Comparison of ENCODE assay signal across 15 cellular contexts in genomic region chr9:6782981-6783380, GRCh38. TPM values are rescaled to one million over a fixed set of nuclear protein-coding genes. Genes with fewer than 3 reads are reported as not detected.
DNase-seq lines count a peak whose midpoint lies in the region; ATAC-seq and TF ChIP-seq lines count a peak whose summit lies in the region.
"Had no signal": no experiment of that assay in that cellular context is flagged by ENCODE, and none has a peak within 500 bp of the region (broad histone marks: within the 10 kb centered on the region; RNA-seq: fewer than 3 reads in every experiment).

No MANE protein-coding gene starts in this region.

- H3K9me3 Mint-ChIP-seq in activated naive CD8-positive, alpha-beta T cell treated with anti-CD3 and anti-CD28 coated beads, Interleukin-2, amount 10 ng/mL, durations not matched to agents 7 days and 5 days, result no peaks in the 10 kb centered on the region
- H3K9me3 Mint-ChIP-seq in naive thymus-derived CD8-positive, alpha-beta T cell, result no peaks in the 10 kb centered on the region
- H3K9me3 Mint-ChIP-seq: endodermal cell had no signal

- peak; percentile 39 for ATAC-seq in GM19351 (IDR thresholded peaks at IDR 0.05; ENCODE audit: unreplicated experiment)
- ATAC-seq in activated naive CD8-positive, alpha-beta T cell treated with anti-CD3 and anti-CD28 coated beads, Interleukin-2, amount 10 ng/mL, durations not matched to agents 7 days and 5 days (ENCODE audit: low read depth), result peak; percentile 67
- peak in 1 of 2 donors; percentile 67 for ATAC-seq in naive thymus-derived CD8-positive, alpha-beta T cell
- ATAC-seq in body of pancreas, result no peak
- ATAC-seq: left lung had no signal

- peaks cover 0 to 100% (median 31%) of the 10 kb centered on the region in 11 experiments; a peak in 15 of 22 replicates for H4K20me1 ChIP-seq in BLaER1 treated with 17β-estradiol and CSF1 and Interleukin-3, amounts not matched to agents 10 nM and 100 nM

- no peak overlapping the region for H3K27ac ChIP-seq in BLaER1 treated with 17β-estradiol and CSF1 and Interleukin-3, amounts not matched to agents 10 nM and 100 nM
- H3K27ac ChIP-seq in body of pancreas, result no peak overlapping the region
- H3K27ac ChIP-seq: left lung had no signal

- H3K9me3 ChIP-seq in BLaER1 treated with 17β-estradiol and CSF1 and Interleukin-3, amounts not matched to agents 10 nM and 100 nM (replicated peaks in 1 of 11), result no peaks in the 10 kb centered on the region; a peak in 1 of 22 replicates
- H3K9me3 ChIP-seq in body of pancreas, result no peaks in the 10 kb centered on the region
- H3K9me3 ChIP-seq: left lung had no signal

- DNase-seq in activated naive CD8-positive, alpha-beta T cell treated with anti-CD3 and anti-CD28 coated beads, Interleukin-2, amount 10 ng/mL, durations not matched to agents 7 days and 5 days, result no peak
- peak in 1 of 10 donors; percentile 12 for DNase-seq in naive thymus-derived CD8-positive, alpha-beta T cell
- no peak for DNase-seq in NCI-H2196 treated with DMSO at 0.1 percent for 48 hours (lab: John Stamatoyannopoulos, UW; ENCODE audit: unreplicated experiment)
- no peak for DNase-seq in LoVo (ENCODE audit: low spot score)
- no peak for DNase-seq in body of pancreas
- DNase-seq in DMS79 (lab: John Stamatoyannopoulos, UW), result no peak
- DNase-seq: activated CD4-positive, alpha-beta T cell treated with anti-CD3 and anti-CD28 coated beads, Interleukin-2, amount 50 U/mL, for 4 hours; endodermal cell; HCEC 1CT; left lung; NCI-H2107; NCI-H526 treated with DMSO at 0.1 percent for 48 hours; substantia nigra had no signal

- WGBS in body of pancreas, 2 donors, result 52 to 73% methylated on average over 3 of the region's 3 CpGs

- H3K36me3 Mint-ChIP-seq in activated naive CD8-positive, alpha-beta T cell treated with anti-CD3 and anti-CD28 coated beads, Interleukin-2, amount 10 ng/mL, durations not matched to agents 7 days and 5 days, result peaks cover 11% of the 10 kb centered on the region
- H3K36me3 Mint-ChIP-seq in naive thymus-derived CD8-positive, alpha-beta T cell, result no peaks in the 10 kb centered on the region

- H3K27me3 ChIP-seq in BLaER1 treated with 17β-estradiol and CSF1 and Interleukin-3, amounts not matched to agents 10 nM and 100 nM, result no peaks in the 10 kb centered on the region
- no peaks in the 10 kb centered on the region for H3K27me3 ChIP-seq in body of pancreas
- H3K27me3 ChIP-seq: left lung had no signal

- no peak overlapping the region for H3K27ac Mint-ChIP-seq in activated naive CD8-positive, alpha-beta T cell treated with anti-CD3 and anti-CD28 coated beads, Interleukin-2, amount 10 ng/mL, durations not matched to agents 7 days and 5 days
- peak overlapping the region; percentile 1 to 73 (median 48) for H3K27ac Mint-ChIP-seq in naive thymus-derived CD8-positive, alpha-beta T cell
- H3K27ac Mint-ChIP-seq: endodermal cell had no signal

- peaks cover 34 to 60% (median 50%) of the 10 kb centered on the region in 10 experiments for H3K4me1 ChIP-seq in BLaER1 treated with 17β-estradiol and CSF1 and Interleukin-3, amounts not matched to agents 10 nM and 100 nM
- H3K4me1 ChIP-seq in body of pancreas, result peaks cover 76% of the 10 kb centered on the region

- peaks cover 28% of the 10 kb centered on the region for H3K4me1 Mint-ChIP-seq in activated naive CD8-positive, alpha-beta T cell treated with anti-CD3 and anti-CD28 coated beads, Interleukin-2, amount 10 ng/mL, durations not matched to agents 7 days and 5 days
- peaks cover 35 to 89% (median 86%) of the 10 kb centered on the region in 4 donors for H3K4me1 Mint-ChIP-seq in naive thymus-derived CD8-positive, alpha-beta T cell

- peak overlapping the region; percentile 51 for H3K4me3 Mint-ChIP-seq in activated naive CD8-positive, alpha-beta T cell treated with anti-CD3 and anti-CD28 coated beads, Interleukin-2, amount 10 ng/mL, durations not matched to agents 7 days and 5 days
- H3K4me3 Mint-ChIP-seq in naive thymus-derived CD8-positive, alpha-beta T cell, result peak overlapping the region; percentile 10 to 74 (median 52)
- H3K4me3 Mint-ChIP-seq: endodermal cell had no signal

- no peak overlapping the region for H3K4me3 ChIP-seq in BLaER1 treated with 17β-estradiol and CSF1 and Interleukin-3, amounts not matched to agents 10 nM and 100 nM
- H3K4me3 ChIP-seq in body of pancreas, result no peak overlapping the region
- H3K4me3 ChIP-seq: left lung had no signal

- no peaks in the 10 kb centered on the region; a peak in 1 of 22 replicates for H3K36me3 ChIP-seq in BLaER1 treated with 17β-estradiol and CSF1 and Interleukin-3, amounts not matched to agents 10 nM and 100 nM
- H3K36me3 ChIP-seq in body of pancreas (replicated peaks in 1 of 2; ENCODE audit: insufficient read depth in 1 of 2, low read depth in 2 of 2), result no peaks in the 10 kb centered on the region
- H3K36me3 ChIP-seq: left lung had no signal

- TF ChIP-seq POLR2A in body of pancreas (IDR thresholded peaks at IDR 0.05), result no peak

- intact Hi-C loops in body of pancreas (cut with DNase I), result no loop called here

- H3K27me3 Mint-ChIP-seq in activated naive CD8-positive, alpha-beta T cell treated with anti-CD3 and anti-CD28 coated beads, Interleukin-2, amount 10 ng/mL, durations not matched to agents 7 days and 5 days, result no peaks in the 10 kb centered on the region
- no peaks in the 10 kb centered on the region for H3K27me3 Mint-ChIP-seq in naive thymus-derived CD8-positive, alpha-beta T cell

- H3K9ac ChIP-seq in BLaER1 treated with 17β-estradiol and CSF1 and Interleukin-3, amounts not matched to agents 10 nM and 100 nM, result no peak overlapping the region

- POLR2A ChIA-PET in activated naive CD8-positive, alpha-beta T cell treated with anti-CD3 and anti-CD28 coated beads, Interleukin-2, amount 10 ng/mL, durations not matched to agents 7 days and 5 days (lab: Charles Lee), result interaction anchor here (0.8 to 1.7 kb wide), 2 partner anchors 24 to 26 kb away, joined by 3 to 12 read pairs; partner anchors contain the start of gene KDM4C
- POLR2A ChIA-PET in naive thymus-derived CD8-positive, alpha-beta T cell (lab: Charles Lee), result interaction anchor here (0.6 to 1.7 kb wide), 3 partner anchors 24 to 74 kb away, joined by 3 to 8 read pairs (median 3); partner anchors contain the start of gene KDM4C

- peak overlapping the region in 9 of 11 experiments; percentile 3 to 58 (median 33); a peak in 15 of 22 replicates for H3K4me2 ChIP-seq in BLaER1 treated with 17β-estradiol and CSF1 and Interleukin-3, amounts not matched to agents 10 nM and 100 nM

- no peak for TF ChIP-seq CTCF in body of pancreas (IDR thresholded peaks at IDR 0.05)

RNA-seq across cellular contexts. Expression of gene KDM4C, which starts 25.2 kb away (rescaled TPM):
- 10 to 100 TPM; 75.2 to 77.1 TPM for total RNA-seq in activated naive CD8-positive, alpha-beta T cell treated with anti-CD3 and anti-CD28 coated beads, Interleukin-2, amount 10 ng/mL, durations not matched to agents 7 days and 5 days
- total RNA-seq in naive thymus-derived CD8-positive, alpha-beta T cell, result 10 to 100 TPM; 74.5 to 83.6 TPM
- polyA plus RNA-seq in naive thymus-derived CD8-positive, alpha-beta T cell, result 10 to 100 TPM; 27.5 to 27.8 (median 27.6) TPM
- total RNA-seq in body of pancreas, result 10 to 100 TPM; 40.5 to 48.5 TPM
